ENCODE assay signal across 1 cellular context in genomic region chr6:148854086-148854485, GRCh38.
TF ChIP-seq lines count a peak whose summit lies in the region.

No MANE protein-coding gene starts in this region.

TF ChIP-seq in SK-N-SH treated with all-trans-retinoic acid at 6 μM for 48 hours, 23 proteins besides CTCF, POLR2A, EP300 and RAD21 (continued from another document):
- TF ChIP-seq PATZ1 (CRISPR knock-in tag; IDR thresholded peaks at IDR 0.05; ENCODE audit: borderline replicate concordance) (no peak), ZFP3 (CRISPR knock-in tag; IDR thresholded peaks at IDR 0.05) (no peak), ISL1 (CRISPR knock-in tag; IDR thresholded peaks at IDR 0.05) (no peak), PPARA (CRISPR knock-in tag; IDR thresholded peaks at IDR 0.05; ENCODE audit: borderline replicate concordance) (no peak), BACH2 (CRISPR knock-in tag; IDR thresholded peaks at IDR 0.05; ENCODE audit: borderline replicate concordance) (no peak), ZNF70 (CRISPR knock-in tag; IDR thresholded peaks at IDR 0.05) (no peak), ZNF565 (CRISPR knock-in tag; conservative IDR thresholded peaks at IDR 0.05; ENCODE audit: low read depth) (no peak), GLIS3 (CRISPR knock-in tag; IDR thresholded peaks at IDR 0.05) (no peak), ZNF8 (CRISPR knock-in tag; IDR thresholded peaks at IDR 0.05) (no peak), SNAI2 (CRISPR knock-in tag; IDR thresholded peaks at IDR 0.05) (no peak), OSR1 (CRISPR knock-in tag; IDR thresholded peaks at IDR 0.05) (no peak), RARB (CRISPR knock-in tag; IDR thresholded peaks at IDR 0.05) (no peak)
